23 cellular contexts compared by ENCODE assay signal in the genomic region with DNA sequence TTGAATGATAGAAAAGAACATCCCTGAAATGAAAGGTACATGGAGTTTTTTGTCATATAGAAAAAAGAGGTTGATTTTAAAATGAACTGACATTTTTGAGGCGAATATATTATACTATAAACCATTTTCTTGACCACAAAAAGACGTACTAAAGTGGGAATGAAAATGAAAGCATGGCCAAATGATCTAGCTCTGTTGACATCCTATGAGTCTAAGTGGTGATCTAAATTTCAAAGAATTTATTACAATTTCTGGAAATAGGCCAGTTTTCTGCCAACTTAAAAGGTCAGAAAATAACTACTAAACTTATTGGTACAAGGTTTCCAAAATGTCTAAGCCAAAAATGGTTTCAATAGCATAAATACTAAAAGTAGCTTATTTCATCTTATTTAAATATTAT.
"Had no signal": no experiment of that assay in that cellular context is flagged by ENCODE, and none has a peak within 500 bp of the region (broad histone marks: within the 10 kb centered on the region; RNA-seq: fewer than 3 reads in every experiment).

No MANE protein-coding gene starts in this region.

- H3K27ac ChIP-seq: adrenal gland, esophagus squamous epithelium, gastrocnemius medialis, heart right ventricle, parathyroid adenoma, tibial artery, vagina had no signal

- H3K79me2 ChIP-seq: parathyroid adenoma had no signal

- H3K27ac Mint-ChIP-seq: activated CD4-positive, alpha-beta memory T cell treated with anti-CD3 and anti-CD28 coated beads, Interleukin-2, amount 10 ng/mL, durations not matched to agents 7 days and 5 days; activated naive CD4-positive, alpha-beta T cell treated with anti-CD3 and anti-CD28 coated beads, Interleukin-2, amount 50 U/mL, for 24 hours; activated T-cell treated with anti-CD3 and anti-CD28 coated beads, Interleukin-2, amount 50 U/mL, for 24 hours; brain; stimulated activated naive B cell treated with anti-CD40 and anti-IgM and Interleukin-4, amounts not matched to agents 10 μg/mL and 1 μg/mL and 100 μg/mL, for 72 hours had no signal

- ATAC-seq: gastrocnemius medialis; heart right ventricle; mucosa of descending colon; naive thymus-derived CD4-positive, alpha-beta T cell; stimulated activated naive B cell treated with anti-CD40 and anti-IgM and Interleukin-4, amounts not matched to agents 10 μg/mL and 1 μg/mL and 100 μg/mL, for 72 hours had no signal

- H3K36me3 ChIP-seq: adrenal gland, esophagus squamous epithelium, gastrocnemius medialis, heart right ventricle, tibial artery, vagina had no signal

- H3K4me3 Mint-ChIP-seq: activated CD4-positive, alpha-beta memory T cell treated with anti-CD3 and anti-CD28 coated beads, Interleukin-2, amount 10 ng/mL, durations not matched to agents 7 days and 5 days; activated naive CD4-positive, alpha-beta T cell treated with anti-CD3 and anti-CD28 coated beads, Interleukin-2, amount 50 U/mL, for 24 hours; activated T-cell treated with anti-CD3 and anti-CD28 coated beads, Interleukin-2, amount 50 U/mL, for 24 hours; brain; naive thymus-derived CD4-positive, alpha-beta T cell; stimulated activated naive B cell treated with anti-CD40 and anti-IgM and Interleukin-4, amounts not matched to agents 10 μg/mL and 1 μg/mL and 100 μg/mL, for 72 hours had no signal

- H3K36me3 Mint-ChIP-seq: activated naive CD4-positive, alpha-beta T cell treated with anti-CD3 and anti-CD28 coated beads, Interleukin-2, amount 50 U/mL, for 24 hours; brain; naive thymus-derived CD4-positive, alpha-beta T cell; stimulated activated naive B cell treated with anti-CD40 and anti-IgM and Interleukin-4, amounts not matched to agents 10 μg/mL and 1 μg/mL and 100 μg/mL, for 72 hours had no signal

- H3K27me3 Mint-ChIP-seq: activated CD4-positive, alpha-beta memory T cell treated with anti-CD3 and anti-CD28 coated beads, Interleukin-2, amount 10 ng/mL, durations not matched to agents 7 days and 5 days; activated naive CD4-positive, alpha-beta T cell treated with anti-CD3 and anti-CD28 coated beads, Interleukin-2, amount 50 U/mL, for 24 hours; activated T-cell treated with anti-CD3 and anti-CD28 coated beads, Interleukin-2, amount 50 U/mL, for 24 hours; brain; naive thymus-derived CD4-positive, alpha-beta T cell; stimulated activated naive B cell treated with anti-CD40 and anti-IgM and Interleukin-4, amounts not matched to agents 10 μg/mL and 1 μg/mL and 100 μg/mL, for 72 hours had no signal

- H3K27me3 ChIP-seq: adrenal gland, esophagus squamous epithelium, gastrocnemius medialis, heart right ventricle, tibial artery, vagina had no signal

- H3K4me3 ChIP-seq: adrenal gland, esophagus squamous epithelium, gastrocnemius medialis, heart right ventricle, mucosa of descending colon, tibial artery, vagina had no signal

- H3K9ac ChIP-seq: parathyroid adenoma had no signal

- H3K4me1 Mint-ChIP-seq: activated CD4-positive, alpha-beta memory T cell treated with anti-CD3 and anti-CD28 coated beads, Interleukin-2, amount 10 ng/mL, durations not matched to agents 7 days and 5 days; activated naive CD4-positive, alpha-beta T cell treated with anti-CD3 and anti-CD28 coated beads, Interleukin-2, amount 50 U/mL, for 24 hours; brain; naive thymus-derived CD4-positive, alpha-beta T cell; stimulated activated naive B cell treated with anti-CD40 and anti-IgM and Interleukin-4, amounts not matched to agents 10 μg/mL and 1 μg/mL and 100 μg/mL, for 72 hours had no signal

- DNase-seq: activated CD4-positive, alpha-beta memory T cell treated with anti-CD3 and anti-CD28 coated beads, Interleukin-2, amount 10 ng/mL, durations not matched to agents 7 days and 5 days; activated CD4-positive, alpha-beta T cell treated with anti-CD3 and anti-CD28 coated beads for 4 hours; activated effector memory CD4-positive, alpha-beta T cell treated with Interleukin-2 at 50 U/mL for 16 hours; activated T-cell treated with anti-CD3 and anti-CD28 coated beads, Interleukin-2, amount 50 U/mL, for 24 hours; adrenal gland; central memory CD4-positive, alpha-beta T cell; cortex of kidney; effector CD4-positive, alpha-beta T cell; esophagus squamous epithelium; gastrocnemius medialis; heart right ventricle; mucosa of descending colon; naive thymus-derived CD4-positive, alpha-beta T cell; retina; stimulated activated CD4-positive, alpha-beta T cell treated with anti-CD3 and anti-CD28 coated beads, Interleukin-15, amount 100 ng/mL, for 24 hours; stimulated activated CD4-positive, alpha-beta T cell treated with anti-CD3 and anti-CD28 coated beads, Interleukin-4, amount 100 ng/mL, for 1 hour; stimulated activated naive B cell treated with anti-CD40 and anti-IgM and Interleukin-4, amounts not matched to agents 10 μg/mL and 1 μg/mL and 100 μg/mL, for 72 hours; T-helper 2 cell; tibial artery had no signal

- H3K4me1 ChIP-seq: adrenal gland, esophagus squamous epithelium, gastrocnemius medialis, heart right ventricle, parathyroid adenoma, tibial artery, vagina had no signal

- H3K9me3 Mint-ChIP-seq: activated CD4-positive, alpha-beta memory T cell treated with anti-CD3 and anti-CD28 coated beads, Interleukin-2, amount 10 ng/mL, durations not matched to agents 7 days and 5 days; activated naive CD4-positive, alpha-beta T cell treated with anti-CD3 and anti-CD28 coated beads, Interleukin-2, amount 50 U/mL, for 24 hours; brain had no signal

- H3K9me3 ChIP-seq: adrenal gland, esophagus squamous epithelium, gastrocnemius medialis, heart right ventricle, mucosa of descending colon, tibial artery, vagina had no signal

- H2AFZ ChIP-seq: parathyroid adenoma had no signal
